21 cellular contexts compared by ENCODE assay signal in the genomic region with DNA sequence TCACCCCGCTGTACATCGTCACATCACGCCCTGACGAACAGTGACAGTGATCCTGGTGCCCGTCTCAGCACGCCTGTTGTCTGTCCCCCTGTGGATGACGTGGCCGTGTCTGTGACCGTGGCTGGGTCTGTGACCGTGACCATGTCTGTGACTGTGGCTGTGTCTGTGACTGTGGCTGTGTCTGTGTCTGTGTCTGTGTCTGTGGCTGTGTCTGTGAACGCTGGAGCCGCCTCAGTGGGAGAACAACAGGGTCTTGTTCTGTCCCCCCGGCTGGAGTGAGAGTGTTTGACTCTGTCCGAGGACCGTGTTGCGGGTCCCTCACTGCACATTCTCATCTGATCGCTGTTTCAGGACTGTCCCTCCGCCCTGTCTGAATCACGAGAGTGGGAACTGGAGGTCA.
"Had no signal": no experiment of that assay in that cellular context is flagged by ENCODE, and none has a peak within 500 bp of the region (broad histone marks: within the 10 kb centered on the region; RNA-seq: fewer than 3 reads in every experiment).

No MANE protein-coding gene starts in this region.

- H3K4me3 ChIP-seq: MG63, SJSA1, SK-N-MC had no signal

- H3K27me3 ChIP-seq: MG63, SJSA1 had no signal

- H3K4me1 ChIP-seq: SJSA1 had no signal

- H3K36me3 ChIP-seq: MG63, SJSA1 had no signal

- H3K9me3 ChIP-seq: MG63 had no signal

- DNase-seq: IMR-90, Karpas-422, KG1, MG63, NCI-H1092, NCI-H1105 treated with DMSO at 0.1 percent for 48 hours, NCI-H1417 treated with DMSO at 0.1 percent for 48 hours, NCI-H146, NCI-H1694 treated with DMSO at 0.1 percent for 48 hours, NCI-H1930, NCI-H2081, NCI-H2107, NCI-H2227 treated with DMSO at 0.1 percent for 48 hours, NCI-H524, NCI-H526 treated with DMSO at 0.1 percent for 48 hours, NCI-H774, Right ventricle myocardium superior, RPMI8226, SIG-M5 had no signal

- H3K27ac ChIP-seq: SJSA1, SK-N-MC had no signal
